Comparison of ENCODE assay signal across 11 cellular contexts in genomic region chr3:16369885-16370284, GRCh38.
DNase-seq lines count a peak whose midpoint lies in the region; ATAC-seq and TF ChIP-seq lines count a peak whose summit lies in the region.
"Had no signal": no experiment of that assay in that cellular context is flagged by ENCODE, and none has a peak within 500 bp of the region (broad histone marks: within the 10 kb centered on the region; RNA-seq: fewer than 3 reads in every experiment).

No MANE protein-coding gene starts in this region.

- H3K27me3 ChIP-seq in thoracic aorta (replicated peaks; ENCODE audit: insufficient read depth): no peaks in the 10 kb centered on the region

- no peak for TF ChIP-seq CTCF in thoracic aorta (IDR thresholded peaks at IDR 0.05)

- DNase-seq in activated T-cell treated with anti-CD3 and anti-CD28 coated beads, Interleukin-2, amount 50 U/mL, for 24 hours: no peak
- no peak for DNase-seq in activated T-cell treated with anti-CD3 and anti-CD28 coated beads, Interleukin-2, amount 50 U/mL, for 4 hours
- DNase-seq in astrocyte of the hippocampus (ENCODE audit: low read depth, low spot score) (peak; percentile 87), kidney tubule cell (ENCODE audit: low spot score) (peak; percentile 73), thoracic aorta (ENCODE audit: low spot score) (no peak), RPMI8226 (no peak)
- DNase-seq: DMS153; glutamatergic neuron; stimulated activated CD4-positive, alpha-beta T cell treated with anti-CD3 and anti-CD28 coated beads, Interleukin-12 subunit alpha, Interleukin-12 subunit beta, amount 100 ng/mL, for 4 hours had no signal

- H3K36me3 ChIP-seq in thoracic aorta: peaks cover 3% of the 10 kb centered on the region

- no peak overlapping the region for H3K4me3 Mint-ChIP-seq in activated T-cell treated with anti-CD3 and anti-CD28 coated beads, Interleukin-2, amount 50 U/mL, for 24 hours
- no peak overlapping the region for H3K4me3 Mint-ChIP-seq in activated T-cell treated with anti-CD3 and anti-CD28 coated beads, Interleukin-2, amount 50 U/mL, for 4 hours

- peaks cover 16 to 48% of the 10 kb centered on the region in 2 donors for H3K4me1 ChIP-seq in thoracic aorta (ENCODE audit: control insufficient read depth in 1 of 2, low read depth in 2 of 2)

- peaks cover 74% of the 10 kb centered on the region for H3K4me1 Mint-ChIP-seq in activated T-cell treated with anti-CD3 and anti-CD28 coated beads, Interleukin-2, amount 50 U/mL, for 24 hours (ENCODE audit: low read depth)
- H3K4me1 Mint-ChIP-seq in activated T-cell treated with anti-CD3 and anti-CD28 coated beads, Interleukin-2, amount 50 U/mL, for 4 hours (ENCODE audit: low read depth): peaks cover 60% of the 10 kb centered on the region

- no peaks in the 10 kb centered on the region for H3K27me3 Mint-ChIP-seq in activated T-cell treated with anti-CD3 and anti-CD28 coated beads, Interleukin-2, amount 50 U/mL, for 24 hours
- H3K27me3 Mint-ChIP-seq in activated T-cell treated with anti-CD3 and anti-CD28 coated beads, Interleukin-2, amount 50 U/mL, for 4 hours (ENCODE audit: low read depth): no peaks in the 10 kb centered on the region

- peaks cover 99% of the 10 kb centered on the region for H3K36me3 Mint-ChIP-seq in activated T-cell treated with anti-CD3 and anti-CD28 coated beads, Interleukin-2, amount 50 U/mL, for 24 hours (ENCODE audit: low read depth)
- H3K36me3 Mint-ChIP-seq in activated T-cell treated with anti-CD3 and anti-CD28 coated beads, Interleukin-2, amount 50 U/mL, for 4 hours (ENCODE audit: insufficient read depth): peaks cover 54% of the 10 kb centered on the region

- ATAC-seq in activated T-cell treated with anti-CD3 and anti-CD28 coated beads, Interleukin-2, amount 50 U/mL, for 4 hours: no peak
- no peak for ATAC-seq in thoracic aorta (ENCODE audit: insufficient number of reproducible peaks, low FRiP score, low read depth)
- ATAC-seq in HG02588 (IDR thresholded peaks at IDR 0.05; ENCODE audit: unreplicated experiment): no peak
- no peak for ATAC-seq in GM19467 (IDR thresholded peaks at IDR 0.05; ENCODE audit: unreplicated experiment)

- H3K27ac ChIP-seq in thoracic aorta: peak overlapping the region; percentile 32 to 84

- no peaks in the 10 kb centered on the region for H3K9me3 ChIP-seq in thoracic aorta

- H3K27ac Mint-ChIP-seq in activated T-cell treated with anti-CD3 and anti-CD28 coated beads, Interleukin-2, amount 50 U/mL, for 24 hours: peak overlapping the region; percentile 86

- H3K4me3 ChIP-seq in thoracic aorta: no peak overlapping the region

- no peaks in the 10 kb centered on the region for H3K9me3 Mint-ChIP-seq in activated T-cell treated with anti-CD3 and anti-CD28 coated beads, Interleukin-2, amount 50 U/mL, for 24 hours
- no peaks in the 10 kb centered on the region for H3K9me3 Mint-ChIP-seq in activated T-cell treated with anti-CD3 and anti-CD28 coated beads, Interleukin-2, amount 50 U/mL, for 4 hours

Comparison
In these comparisons a context has a peak if more than half of its experiments do, and no peak if none do; other contexts are left out.
1. DNase-seq: peak in astrocyte of the hippocampus (single experiment) and kidney tubule cell (single experiment); none in activated T-cell treated with anti-CD3 and anti-CD28 coated beads, Interleukin-2, amount 50 U/mL, for 24 hours (single experiment), activated T-cell treated with anti-CD3 and anti-CD28 coated beads, Interleukin-2, amount 50 U/mL, for 4 hours (single experiment), thoracic aorta (single experiment) and RPMI8226 (single experiment).